Comparison of ENCODE assay signal across 19 cellular contexts in the genomic region with DNA sequence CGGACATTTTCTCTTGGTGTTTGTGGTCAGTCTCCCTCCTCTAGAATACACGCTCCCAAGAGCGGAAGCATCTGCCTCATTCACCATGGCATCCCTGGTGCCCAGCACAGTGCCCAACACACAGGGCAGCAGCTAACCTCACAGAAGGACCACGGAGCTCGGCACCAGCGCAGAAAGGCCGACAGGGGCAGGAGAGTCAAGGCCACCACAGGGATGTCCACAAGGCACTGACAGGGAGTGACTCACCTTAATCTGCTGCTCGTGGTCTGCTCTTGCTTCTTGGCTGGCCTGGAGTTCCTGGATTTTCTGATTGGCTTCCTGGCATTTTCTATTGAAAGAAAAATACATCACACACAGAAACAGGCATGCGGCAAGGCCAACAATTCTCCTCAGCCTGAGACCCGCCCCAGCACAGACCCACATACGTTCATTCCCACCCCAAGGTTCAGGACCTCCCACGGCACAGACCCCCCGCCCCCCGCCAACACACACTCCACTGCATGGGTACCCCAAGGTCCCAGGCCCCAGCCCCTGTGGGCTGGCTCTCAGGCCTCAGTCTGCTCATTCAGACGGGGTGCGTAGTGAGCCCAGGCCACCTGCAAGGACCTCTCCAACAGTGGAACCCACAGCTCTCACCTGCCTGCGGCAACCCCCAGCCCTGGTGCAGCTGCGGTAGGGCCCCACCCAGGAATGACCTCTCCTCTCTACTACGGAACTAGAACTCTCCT.
"Had no signal": no experiment of that assay in that cellular context is flagged by ENCODE, and none has a peak within 500 bp of the region (broad histone marks: within the 10 kb centered on the region; RNA-seq: fewer than 3 reads in every experiment).

No MANE protein-coding gene starts in this region.

- H3K4me1 ChIP-seq: adrenal gland, foreskin keratinocyte, vagina had no signal

- H3K9me3 ChIP-seq: adrenal gland, vagina had no signal

- DNase-seq: activated CD4-positive, alpha-beta T cell treated with anti-CD3 and anti-CD28 coated beads, Interleukin-2, amount 10 ng/mL, durations not matched to agents 24 days and 14 days; activated CD8-positive, alpha-beta memory T cell treated with anti-CD3 and anti-CD28 coated beads, Interleukin-2, amount 50 U/mL, for 4 hours; activated gamma-delta T cell; dorsolateral prefrontal cortex; endodermal cell; foreskin keratinocyte; hippocampal formation; islet precursor cell; nephron progenitor cell; nucleus accumbens; stimulated activated CD4-positive, alpha-beta T cell treated with anti-CD3 and anti-CD28 coated beads, Interleukin-2, amount 100 ng/mL, for 24 hours; T-cell; trophoblast cell had no signal

- H3K27ac Mint-ChIP-seq: activated CD4-positive, alpha-beta T cell treated with anti-CD3 and anti-CD28 coated beads, Interleukin-2, amount 10 ng/mL, durations not matched to agents 24 days and 14 days; activated naive CD4-positive, alpha-beta T cell treated with anti-CD3 and anti-CD28 coated beads, Interleukin-2, amount 50 U/mL, for 72 hours; endodermal cell; mesothelial cell of epicardium; nephron progenitor cell; stimulated activated naive CD8-positive, alpha-beta T cell treated with anti-CD3 and anti-CD28 coated beads, Interleukin-15, Interleukin-2, amounts not matched to agents 100 ng/mL and 50 ng/mL, for 24 hours; T-cell had no signal

- H3K4me1 Mint-ChIP-seq: mesothelial cell of epicardium, nephron progenitor cell had no signal

- H3K9me3 Mint-ChIP-seq: activated CD4-positive, alpha-beta T cell treated with anti-CD3 and anti-CD28 coated beads, Interleukin-2, amount 10 ng/mL, durations not matched to agents 24 days and 14 days; activated naive CD4-positive, alpha-beta T cell treated with anti-CD3 and anti-CD28 coated beads, Interleukin-2, amount 50 U/mL, for 72 hours; endodermal cell; mesothelial cell of epicardium; nephron progenitor cell; stimulated activated naive CD8-positive, alpha-beta T cell treated with anti-CD3 and anti-CD28 coated beads, Interleukin-15, Interleukin-2, amounts not matched to agents 100 ng/mL and 50 ng/mL, for 24 hours; T-cell had no signal

- H3K27ac ChIP-seq: adrenal gland, dorsolateral prefrontal cortex, foreskin keratinocyte, vagina had no signal

- H3K4me3 Mint-ChIP-seq: activated CD4-positive, alpha-beta T cell treated with anti-CD3 and anti-CD28 coated beads, Interleukin-2, amount 10 ng/mL, durations not matched to agents 24 days and 14 days; endodermal cell; mesothelial cell of epicardium; nephron progenitor cell; stimulated activated naive CD8-positive, alpha-beta T cell treated with anti-CD3 and anti-CD28 coated beads, Interleukin-15, Interleukin-2, amounts not matched to agents 100 ng/mL and 50 ng/mL, for 24 hours; T-cell had no signal

- H3K4me3 ChIP-seq: adrenal gland, dorsolateral prefrontal cortex, vagina had no signal

- ATAC-seq: activated naive CD4-positive, alpha-beta T cell treated with anti-CD3 and anti-CD28 coated beads, Interleukin-2, amount 50 U/mL, for 72 hours; foreskin keratinocyte; left lobe of liver; T-cell had no signal

- H3K27me3 ChIP-seq: adrenal gland, dorsolateral prefrontal cortex, foreskin keratinocyte, vagina had no signal

- H3K27me3 Mint-ChIP-seq: activated CD4-positive, alpha-beta T cell treated with anti-CD3 and anti-CD28 coated beads, Interleukin-2, amount 10 ng/mL, durations not matched to agents 24 days and 14 days; stimulated activated naive CD8-positive, alpha-beta T cell treated with anti-CD3 and anti-CD28 coated beads, Interleukin-15, Interleukin-2, amounts not matched to agents 100 ng/mL and 50 ng/mL, for 24 hours; T-cell had no signal
